1 cellular context compared by ENCODE assay signal in the genomic region with DNA sequence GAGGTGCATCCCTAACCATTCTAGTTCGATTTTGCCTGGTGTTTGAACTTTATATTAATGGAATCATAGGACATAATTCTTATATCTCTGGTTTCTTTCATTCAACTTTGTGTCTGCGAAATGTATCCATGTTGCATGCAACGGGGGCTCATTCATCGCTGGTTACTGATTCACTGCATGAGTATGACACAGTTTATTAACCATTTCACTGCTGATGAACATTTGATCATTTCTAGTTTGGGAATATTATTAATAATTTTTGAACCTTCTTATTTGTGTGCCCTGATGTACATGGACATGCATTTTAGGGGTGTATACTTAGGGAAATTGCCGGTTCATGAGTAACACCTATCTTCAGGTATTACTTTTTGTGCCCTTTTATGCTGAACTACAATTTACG.
TF ChIP-seq lines count a peak whose summit lies in the region.

No MANE protein-coding gene starts in this region.

TF ChIP-seq in HepG2, 621 proteins besides CTCF, POLR2A, EP300 and RAD21:
- TF ChIP-seq ZNF503 (CRISPR knock-in tag; IDR thresholded peaks at IDR 0.05) (peak; percentile 19; the same call in 1 of the 2 replicates), ZNF652 (CRISPR knock-in tag; IDR thresholded peaks at IDR 0.05; ENCODE audit: borderline replicate concordance, low read depth) (peak; percentile 98), CBX2 (IDR thresholded peaks at IDR 0.05; ENCODE audit: low read depth, low read length) (no peak), CBX2 (CRISPR knock-in tag; IDR thresholded peaks at IDR 0.05; ENCODE audit: low read depth) (no peak), FOSL2 (CRISPR knock-in tag; IDR thresholded peaks at IDR 0.05) (peak; percentile 27; the same call in 1 of the 2 replicates), TARDBP (CRISPR knock-in tag; IDR thresholded peaks at IDR 0.05) (0 out of 2 replicates have a peak, but pooled peaks have one; percentile 3), GATAD2A (CRISPR knock-in tag; IDR thresholded peaks at IDR 0.05) (0 out of 2 replicates have a peak, but pooled peaks have one; percentile 38), RBFOX2 (IDR thresholded peaks at IDR 0.05; ENCODE audit: low read depth, low read length) (0 out of 2 replicates have a peak, but pooled peaks have one; percentile 27), KAT8 (CRISPR knock-in tag; IDR thresholded peaks at IDR 0.05) (peak; percentile 12; the same call in 1 of the 2 replicates), HNF1A (IDR thresholded peaks at IDR 0.05; ENCODE audit: low read depth) (peak; percentile 16), HNF1A (CRISPR knock-in tag; IDR thresholded peaks at IDR 0.05; ENCODE audit: borderline replicate concordance) (no peak), UBTF (CRISPR knock-in tag; IDR thresholded peaks at IDR 0.05) (no peak), ZNF230 (CRISPR knock-in tag; IDR thresholded peaks at IDR 0.05) (no peak)
TF ChIP-seq in HepG2: peak in this region for 8.
